ENCODE assay signal across 30 cellular contexts in the genomic region with DNA sequence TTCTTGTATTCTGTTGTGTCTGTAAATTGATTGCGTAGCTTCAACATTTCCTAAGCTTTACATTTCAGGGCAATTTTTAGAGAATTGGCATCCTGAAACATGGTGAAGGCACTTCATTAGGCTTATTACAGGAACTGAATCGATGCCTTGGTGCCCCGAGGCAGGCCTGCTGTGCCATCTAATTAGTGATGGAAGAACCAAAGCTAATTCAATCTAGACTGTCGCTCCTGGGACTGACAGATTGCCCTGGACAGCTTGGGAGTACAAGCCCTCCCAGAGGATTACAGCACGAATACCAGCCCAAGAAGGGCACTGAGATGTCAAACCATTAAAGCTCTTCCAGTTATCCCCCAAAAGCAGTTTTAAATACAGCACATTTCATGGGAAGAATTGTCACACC.
"Had no signal": no experiment of that assay in that cellular context is flagged by ENCODE, and none has a peak within 500 bp of the region (broad histone marks: within the 10 kb centered on the region; RNA-seq: fewer than 3 reads in every experiment).

No MANE protein-coding gene starts in this region.

- H3K9me3 Mint-ChIP-seq: activated CD4-positive, alpha-beta memory T cell treated with anti-CD3 and anti-CD28 coated beads for 36 hours; activated CD4-positive, alpha-beta T cell treated with anti-CD3 and anti-CD28 coated beads, Interleukin-2, amount 10 ng/mL, durations not matched to agents 24 days and 14 days; activated T-helper 1 cell treated with anti-CD3 and anti-CD28 coated beads, Interleukin-12 subunit alpha, Interleukin-12 subunit beta, Interleukin-2, Interleukin-4 antibody, amounts not matched to agents 30 ng/mL and 10 ng/mL and 1 ng/mL, durations not matched to agents 14 hours and 24 hours and 36 hours; dendritic cell treated with granulocyte-macrophage colony-stimulating factor and Interleukin-4, amounts not matched to agents 40 ng/mL and 50 ng/mL, for 4 days; endodermal cell; neural crest cell; T-helper 1 cell treated with Interleukin-12 subunit alpha and Interleukin-12 subunit beta and Interleukin-4 antibody, amounts not matched to agents 30 μg/mL and 1 μg/mL, for 36 hours had no signal

- H3K27me3 Mint-ChIP-seq: activated CD4-positive, alpha-beta memory T cell treated with anti-CD3 and anti-CD28 coated beads for 36 hours; dendritic cell treated with granulocyte-macrophage colony-stimulating factor and Interleukin-4, amounts not matched to agents 40 ng/mL and 50 ng/mL, for 4 days had no signal

- H3K4me1 Mint-ChIP-seq: activated CD4-positive, alpha-beta T cell treated with anti-CD3 and anti-CD28 coated beads, Interleukin-2, amount 10 ng/mL, durations not matched to agents 24 days and 14 days; immature natural killer cell; naive thymus-derived CD4-positive, alpha-beta T cell; neural crest cell had no signal

- H3K36me3 Mint-ChIP-seq: activated CD4-positive, alpha-beta memory T cell treated with anti-CD3 and anti-CD28 coated beads for 36 hours; immature natural killer cell; naive thymus-derived CD4-positive, alpha-beta T cell had no signal

- DNase-seq: activated CD4-positive, alpha-beta memory T cell treated with anti-CD3 and anti-CD28 coated beads for 36 hours; activated CD4-positive, alpha-beta T cell treated with anti-CD3 and anti-CD28 coated beads, Interleukin-2, amount 10 ng/mL, durations not matched to agents 24 days and 14 days; activated CD4-positive, CD25-positive, alpha-beta regulatory T cell treated with anti-CD3 and anti-CD28 coated beads, Interleukin-2, amount 50 U/mL, for 72 hours; activated CD8-positive, alpha-beta memory T cell treated with anti-CD3 and anti-CD28 coated beads, Interleukin-2, amount 50 U/mL, for 4 hours; activated gamma-delta T cell; activated naive CD4-positive, alpha-beta T cell treated with anti-CD3 and anti-CD28 coated beads, Interleukin-2, amount 50 U/mL, for 16 hours; activated T-cell treated with anti-CD3 and anti-CD28 coated beads, Interleukin-2, amount 50 U/mL, for 1 hour; amniotic stem cell; caudate nucleus; endodermal cell; foreskin fibroblast; heart left ventricle; hypothalamus; immature natural killer cell; kidney; left colon; mammary epithelial cell; midbrain; naive thymus-derived CD4-positive, alpha-beta T cell; occipital lobe; right lobe of liver; stimulated activated CD4-positive, alpha-beta T cell treated with anti-CD3 and anti-CD28 coated beads, Interleukin-2, amount 100 ng/mL, for 48 hours; stimulated activated naive CD8-positive, alpha-beta T cell treated with anti-CD3 and anti-CD28 coated beads, Interleukin-15, Interleukin-2, amounts not matched to agents 100 U/mL and 50 U/mL, for 24 hours; T-helper 9 cell; trophoblast cell had no signal

- H3K4me3 Mint-ChIP-seq: activated CD4-positive, alpha-beta memory T cell treated with anti-CD3 and anti-CD28 coated beads for 36 hours; activated CD4-positive, alpha-beta T cell treated with anti-CD3 and anti-CD28 coated beads, Interleukin-2, amount 10 ng/mL, durations not matched to agents 24 days and 14 days; activated T-helper 1 cell treated with anti-CD3 and anti-CD28 coated beads, Interleukin-12 subunit alpha, Interleukin-12 subunit beta, Interleukin-2, Interleukin-4 antibody, amounts not matched to agents 30 ng/mL and 10 ng/mL and 1 ng/mL, durations not matched to agents 14 hours and 24 hours and 36 hours; dendritic cell treated with granulocyte-macrophage colony-stimulating factor and Interleukin-4, amounts not matched to agents 40 ng/mL and 50 ng/mL, for 4 days; endodermal cell; immature natural killer cell; naive thymus-derived CD4-positive, alpha-beta T cell; neural crest cell; T-helper 1 cell treated with Interleukin-12 subunit alpha and Interleukin-12 subunit beta and Interleukin-4 antibody, amounts not matched to agents 30 μg/mL and 1 μg/mL, for 36 hours had no signal

- ATAC-seq: esophagus mucosa; heart left ventricle; left colon; naive thymus-derived CD4-positive, alpha-beta T cell; right lobe of liver; stimulated activated naive CD8-positive, alpha-beta T cell treated with anti-CD3 and anti-CD28 coated beads, Interleukin-15, Interleukin-2, amounts not matched to agents 100 U/mL and 50 U/mL, for 24 hours had no signal

- H3K27ac Mint-ChIP-seq: activated CD4-positive, alpha-beta memory T cell treated with anti-CD3 and anti-CD28 coated beads for 36 hours; activated CD4-positive, alpha-beta T cell treated with anti-CD3 and anti-CD28 coated beads, Interleukin-2, amount 10 ng/mL, durations not matched to agents 24 days and 14 days; activated T-helper 1 cell treated with anti-CD3 and anti-CD28 coated beads, Interleukin-12 subunit alpha, Interleukin-12 subunit beta, Interleukin-2, Interleukin-4 antibody, amounts not matched to agents 30 ng/mL and 10 ng/mL and 1 ng/mL, durations not matched to agents 14 hours and 24 hours and 36 hours; dendritic cell treated with granulocyte-macrophage colony-stimulating factor and Interleukin-4, amounts not matched to agents 40 ng/mL and 50 ng/mL, for 4 days; endodermal cell; immature natural killer cell; naive thymus-derived CD4-positive, alpha-beta T cell; T-helper 1 cell treated with Interleukin-12 subunit alpha and Interleukin-12 subunit beta and Interleukin-4 antibody, amounts not matched to agents 30 μg/mL and 1 μg/mL, for 36 hours had no signal
